9 cellular contexts compared by ENCODE assay signal in genomic region chr3:186571644-186572013, GRCh38. TPM values are rescaled to one million over a fixed set of nuclear protein-coding genes. Genes with fewer than 3 reads are reported as not detected.
DNase-seq lines count a peak whose midpoint lies in the region; ATAC-seq and TF ChIP-seq lines count a peak whose summit lies in the region.
"Had no signal": no experiment of that assay in that cellular context is flagged by ENCODE, and none has a peak within 500 bp of the region (broad histone marks: within the 10 kb centered on the region; RNA-seq: fewer than 3 reads in every experiment).

No MANE protein-coding gene starts in this region.

- H3K4me1 ChIP-seq in iPS-15b (ENCODE audit: control insufficient read depth, insufficient read depth, low read length) (peaks cover 5% of the 10 kb centered on the region), stomach smooth muscle (ENCODE audit: control insufficient read depth, insufficient read depth, low read length) (peaks cover 27% of the 10 kb centered on the region)

- peak overlapping the region; percentile 100 for H3K27ac Mint-ChIP-seq in activated CD4-positive, alpha-beta T cell treated with anti-CD3 and anti-CD28 coated beads, Interleukin-2, amount 10 ng/mL, durations not matched to agents 7 days and 5 days

- H3K27ac ChIP-seq in stomach smooth muscle (ENCODE audit: low read length) = no peak overlapping the region

- H3K9me3 ChIP-seq in iPS-15b (ENCODE audit: control insufficient read depth, insufficient read depth, low read length) (no peaks in the 10 kb centered on the region), stomach smooth muscle (ENCODE audit: control insufficient read depth in 2 of 2, low read length in 2 of 2) (no peaks in the 10 kb centered on the region)
- H3K9me3 ChIP-seq: right atrium auricular region had no signal

- peaks cover 63% of the 10 kb centered on the region for H3K4me1 Mint-ChIP-seq in activated CD4-positive, alpha-beta T cell treated with anti-CD3 and anti-CD28 coated beads, Interleukin-2, amount 10 ng/mL, durations not matched to agents 7 days and 5 days

- POLR2A ChIA-PET in activated CD4-positive, alpha-beta T cell treated with anti-CD3 and anti-CD28 coated beads, Interleukin-2, amount 10 ng/mL, durations not matched to agents 7 days and 5 days (lab: Charles Lee) = interaction anchor here (0.6 kb wide), 1 partner anchor 214 kb away, joined by 3 read pairs; no protein-coding TSS in a partner anchor

- peaks cover 26% of the 10 kb centered on the region for H3K36me3 Mint-ChIP-seq in activated CD4-positive, alpha-beta T cell treated with anti-CD3 and anti-CD28 coated beads, Interleukin-2, amount 10 ng/mL, durations not matched to agents 7 days and 5 days (ENCODE audit: low read depth)

- no peaks in the 10 kb centered on the region for H3K27me3 Mint-ChIP-seq in activated CD4-positive, alpha-beta T cell treated with anti-CD3 and anti-CD28 coated beads, Interleukin-2, amount 10 ng/mL, durations not matched to agents 7 days and 5 days

- CTCF ChIA-PET in activated CD4-positive, alpha-beta T cell treated with anti-CD3 and anti-CD28 coated beads, Interleukin-2, amount 10 ng/mL, durations not matched to agents 7 days and 5 days (lab: Charles Lee) = interaction anchor here (1.6 to 2.5 kb wide), 4 partner anchors 9 to 628 kb away, joined by 5 to 8 read pairs (median 6); no protein-coding TSS in a partner anchor

- no peaks in the 10 kb centered on the region for H3K9me3 Mint-ChIP-seq in activated CD4-positive, alpha-beta T cell treated with anti-CD3 and anti-CD28 coated beads, Interleukin-2, amount 10 ng/mL, durations not matched to agents 7 days and 5 days

- H3K9ac ChIP-seq in iPS-15b (ENCODE audit: low read depth, low read length) = peak overlapping the region; percentile 84
- peak overlapping the region in 1 of 2 donors; percentile 88 for H3K9ac ChIP-seq in stomach smooth muscle (ENCODE audit: low read length in 2 of 2)

- TF ChIP-seq CTCF in WI38 (IDR thresholded peaks at IDR 0.05; ENCODE audit: low read depth, low read length) = no peak

- no peak for DNase-seq in activated CD4-positive, alpha-beta T cell treated with anti-CD3 and anti-CD28 coated beads, Interleukin-2, amount 10 ng/mL, durations not matched to agents 7 days and 5 days
- no peak for DNase-seq in activated CD4-positive, alpha-beta T cell treated with anti-CD3 and anti-CD28 coated beads, Interleukin-2, amount 50 U/mL, for 48 hours
- no peak for DNase-seq in stimulated activated naive CD4-positive, alpha-beta T cell (lab: John Stamatoyannopoulos, UW)
- DNase-seq in NCI-H128 (lab: John Stamatoyannopoulos, UW; ENCODE audit: unreplicated experiment) = no peak

- no peak for ATAC-seq in HG02884 (IDR thresholded peaks at IDR 0.05; ENCODE audit: unreplicated experiment)

- H3K36me3 ChIP-seq in iPS-15b (ENCODE audit: control insufficient read depth, insufficient read depth, low read length) = peaks cover 10% of the 10 kb centered on the region
- H3K36me3 ChIP-seq in stomach smooth muscle (ENCODE audit: control insufficient read depth in 2 of 2, insufficient read depth in 2 of 2, low read length in 2 of 2) = peaks cover 11 to 14% of the 10 kb centered on the region in 2 donors

- H3K4me3 ChIP-seq in WI38 (ENCODE audit: low read depth, low read length) = peak overlapping the region; percentile 79
- H3K4me3 ChIP-seq in iPS-15b (ENCODE audit: low read depth, low read length) = peak overlapping the region; percentile 93
- peak overlapping the region; percentile 93 to 96 for H3K4me3 ChIP-seq in stomach smooth muscle (ENCODE audit: low read length in 2 of 2)

- peak overlapping the region; percentile 89 for H3K4me3 Mint-ChIP-seq in activated CD4-positive, alpha-beta T cell treated with anti-CD3 and anti-CD28 coated beads, Interleukin-2, amount 10 ng/mL, durations not matched to agents 7 days and 5 days

- H3K27me3 ChIP-seq in iPS-15b (ENCODE audit: control insufficient read depth, insufficient read depth, low read length) (no peaks in the 10 kb centered on the region), stomach smooth muscle (ENCODE audit: control insufficient read depth in 1 of 2, insufficient read depth in 2 of 2, low read length in 2 of 2) (no peaks in the 10 kb centered on the region)
- H3K27me3 ChIP-seq: right atrium auricular region had no signal

RNA-seq across cellular contexts. Expression of gene DNAJB11, which starts 1.1 kb away (rescaled TPM):
- total RNA-seq in activated CD4-positive, alpha-beta T cell treated with anti-CD3 and anti-CD28 coated beads, Interleukin-2, amount 10 ng/mL, durations not matched to agents 7 days and 5 days = 10 to 100 TPM; 54.9 to 57.3 TPM

RNA-seq across cellular contexts. Expression of gene TBCCD1, which starts 4.5 kb away (rescaled TPM):
- total RNA-seq in activated CD4-positive, alpha-beta T cell treated with anti-CD3 and anti-CD28 coated beads, Interleukin-2, amount 10 ng/mL, durations not matched to agents 7 days and 5 days = 10 to 100 TPM; 14.3 to 14.6 TPM

RNA-seq across cellular contexts. Expression of gene CRYGS, which starts 27.4 kb away (rescaled TPM):
- 1 to 10 TPM; 4.5 to 5.7 TPM for total RNA-seq in activated CD4-positive, alpha-beta T cell treated with anti-CD3 and anti-CD28 coated beads, Interleukin-2, amount 10 ng/mL, durations not matched to agents 7 days and 5 days

RNA-seq across cellular contexts. Expression of gene AHSG, which starts 41.2 kb away (rescaled TPM):
- total RNA-seq in activated CD4-positive, alpha-beta T cell treated with anti-CD3 and anti-CD28 coated beads, Interleukin-2, amount 10 ng/mL, durations not matched to agents 7 days and 5 days = not detected
- total RNA-seq: right atrium auricular region had no signal
